ENCODE assay signal across 1 cellular context in the genomic region with DNA sequence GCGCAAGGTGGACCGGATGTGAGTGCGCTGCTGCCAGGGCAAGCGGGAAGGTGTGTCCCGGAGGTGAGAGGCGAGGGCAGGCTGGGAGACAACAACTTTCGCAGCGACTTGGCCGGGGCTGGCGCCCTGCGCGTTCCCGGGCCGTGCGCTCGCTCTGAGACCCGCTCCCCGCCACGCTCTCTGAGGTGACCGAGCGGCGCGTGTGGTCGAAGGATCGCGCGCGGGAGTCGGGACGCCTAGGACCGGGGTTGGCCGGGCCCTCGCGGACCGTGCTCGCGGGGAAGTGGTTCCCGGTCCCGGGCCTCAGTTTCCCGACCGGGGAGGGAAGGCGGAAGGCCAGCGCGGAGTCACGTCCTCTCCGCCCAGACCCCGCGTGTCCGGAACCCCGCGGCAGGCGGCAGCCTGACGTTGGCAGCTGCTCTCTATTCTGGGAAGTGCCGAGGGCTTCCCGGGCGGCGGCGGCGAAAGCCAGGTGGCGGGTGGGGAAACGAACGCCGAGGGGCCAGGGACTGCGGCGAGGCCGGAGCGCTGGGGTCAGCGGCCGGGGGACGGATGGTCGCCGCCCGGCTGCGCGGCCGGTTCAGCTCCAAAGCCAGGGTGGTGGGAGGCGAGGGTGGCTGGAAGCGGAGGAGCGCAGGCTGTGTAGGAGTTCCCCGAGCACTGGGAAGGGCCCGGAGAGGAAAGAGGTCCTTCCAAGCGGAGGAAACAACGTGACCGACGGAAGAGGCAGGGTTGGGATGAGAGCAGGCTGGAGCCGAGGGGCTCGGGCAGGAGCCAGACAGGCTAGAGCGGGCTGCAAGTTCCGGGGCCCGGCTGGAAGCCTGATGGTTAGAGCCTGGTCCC.
TF ChIP-seq lines count a peak whose summit lies in the region.

No MANE protein-coding gene starts in this region.

TF ChIP-seq in HepG2, 621 proteins besides CTCF, POLR2A, EP300 and RAD21 (continued from another document and continues in another):
- 0 out of 2 replicates have a peak, but pooled peaks have one; percentile 40 for TF ChIP-seq ZNF546 (CRISPR knock-in tag; conservative IDR thresholded peaks at IDR 0.05)
- TF ChIP-seq, protein P1, sequence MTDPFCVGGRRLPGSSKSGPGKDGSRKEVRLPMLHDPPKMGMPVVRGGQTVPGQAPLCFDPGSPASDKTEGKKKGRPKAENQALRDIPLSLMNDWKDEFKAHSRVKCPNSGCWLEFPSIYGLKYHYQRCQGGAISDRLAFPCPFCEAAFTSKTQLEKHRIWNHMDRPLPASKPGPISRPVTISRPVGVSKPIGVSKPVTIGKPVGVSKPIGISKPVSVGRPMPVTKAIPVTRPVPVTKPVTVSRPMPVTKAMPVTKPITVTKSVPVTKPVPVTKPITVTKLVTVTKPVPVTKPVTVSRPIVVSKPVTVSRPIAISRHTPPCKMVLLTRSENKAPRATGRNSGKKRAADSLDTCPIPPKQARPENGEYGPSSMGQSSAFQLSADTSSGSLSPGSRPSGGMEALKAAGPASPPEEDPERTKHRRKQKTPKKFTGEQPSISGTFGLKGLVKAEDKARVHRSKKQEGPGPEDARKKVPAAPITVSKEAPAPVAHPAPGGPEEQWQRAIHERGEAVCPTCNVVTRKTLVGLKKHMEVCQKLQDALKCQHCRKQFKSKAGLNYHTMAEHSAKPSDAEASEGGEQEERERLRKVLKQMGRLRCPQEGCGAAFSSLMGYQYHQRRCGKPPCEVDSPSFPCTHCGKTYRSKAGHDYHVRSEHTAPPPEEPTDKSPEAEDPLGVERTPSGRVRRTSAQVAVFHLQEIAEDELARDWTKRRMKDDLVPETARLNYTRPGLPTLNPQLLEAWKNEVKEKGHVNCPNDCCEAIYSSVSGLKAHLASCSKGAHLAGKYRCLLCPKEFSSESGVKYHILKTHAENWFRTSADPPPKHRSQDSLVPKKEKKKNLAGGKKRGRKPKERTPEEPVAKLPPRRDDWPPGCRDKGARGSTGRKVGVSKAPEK (CRISPR knock-in tag; IDR thresholded peaks at IDR 0.05; ENCODE audit: borderline replicate concordance): no peak
- TF ChIP-seq SYNCRIP (IDR thresholded peaks at IDR 0.05; ENCODE audit: insufficient read depth, low read depth, low read length): no peak
- TF ChIP-seq ZNF354B (CRISPR knock-in tag; IDR thresholded peaks at IDR 0.05): no peak
- 0 out of 2 replicates have a peak, but pooled peaks have one; percentile 21 for TF ChIP-seq ZNF572 (CRISPR knock-in tag; IDR thresholded peaks at IDR 0.05)
- TF ChIP-seq HOXA3 (CRISPR knock-in tag; IDR thresholded peaks at IDR 0.05): 0 out of 2 replicates have a peak, but pooled peaks have one; percentile 34
- TF ChIP-seq, protein P2, sequence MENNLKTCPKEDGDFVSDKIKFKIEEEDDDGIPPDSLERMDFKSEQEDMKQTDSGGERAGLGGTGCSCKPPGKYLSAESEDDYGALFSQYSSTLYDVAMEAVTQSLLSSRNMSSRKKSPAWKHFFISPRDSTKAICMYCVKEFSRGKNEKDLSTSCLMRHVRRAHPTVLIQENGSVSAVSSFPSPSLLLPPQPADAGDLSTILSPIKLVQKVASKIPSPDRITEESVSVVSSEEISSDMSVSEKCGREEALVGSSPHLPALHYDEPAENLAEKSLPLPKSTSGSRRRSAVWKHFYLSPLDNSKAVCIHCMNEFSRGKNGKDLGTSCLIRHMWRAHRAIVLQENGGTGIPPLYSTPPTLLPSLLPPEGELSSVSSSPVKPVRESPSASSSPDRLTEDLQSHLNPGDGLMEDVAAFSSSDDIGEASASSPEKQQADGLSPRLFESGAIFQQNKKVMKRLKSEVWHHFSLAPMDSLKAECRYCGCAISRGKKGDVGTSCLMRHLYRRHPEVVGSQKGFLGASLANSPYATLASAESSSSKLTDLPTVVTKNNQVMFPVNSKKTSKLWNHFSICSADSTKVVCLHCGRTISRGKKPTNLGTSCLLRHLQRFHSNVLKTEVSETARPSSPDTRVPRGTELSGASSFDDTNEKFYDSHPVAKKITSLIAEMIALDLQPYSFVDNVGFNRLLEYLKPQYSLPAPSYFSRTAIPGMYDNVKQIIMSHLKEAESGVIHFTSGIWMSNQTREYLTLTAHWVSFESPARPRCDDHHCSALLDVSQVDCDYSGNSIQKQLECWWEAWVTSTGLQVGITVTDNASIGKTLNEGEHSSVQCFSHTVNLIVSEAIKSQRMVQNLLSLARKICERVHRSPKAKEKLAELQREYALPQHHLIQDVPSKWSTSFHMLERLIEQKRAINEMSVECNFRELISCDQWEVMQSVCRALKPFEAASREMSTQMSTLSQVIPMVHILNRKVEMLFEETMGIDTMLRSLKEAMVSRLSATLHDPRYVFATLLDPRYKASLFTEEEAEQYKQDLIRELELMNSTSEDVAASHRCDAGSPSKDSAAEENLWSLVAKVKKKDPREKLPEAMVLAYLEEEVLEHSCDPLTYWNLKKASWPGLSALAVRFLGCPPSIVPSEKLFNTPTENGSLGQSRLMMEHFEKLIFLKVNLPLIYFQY (CRISPR knock-in tag; IDR thresholded peaks at IDR 0.05; ENCODE audit: borderline replicate concordance): no peak
- TF ChIP-seq NCOA2 (CRISPR knock-in tag; IDR thresholded peaks at IDR 0.05): no peak
- no peak for TF ChIP-seq RFX5 (IDR thresholded peaks at IDR 0.05; ENCODE audit: low read depth, low read length)
- TF ChIP-seq, protein P3, sequence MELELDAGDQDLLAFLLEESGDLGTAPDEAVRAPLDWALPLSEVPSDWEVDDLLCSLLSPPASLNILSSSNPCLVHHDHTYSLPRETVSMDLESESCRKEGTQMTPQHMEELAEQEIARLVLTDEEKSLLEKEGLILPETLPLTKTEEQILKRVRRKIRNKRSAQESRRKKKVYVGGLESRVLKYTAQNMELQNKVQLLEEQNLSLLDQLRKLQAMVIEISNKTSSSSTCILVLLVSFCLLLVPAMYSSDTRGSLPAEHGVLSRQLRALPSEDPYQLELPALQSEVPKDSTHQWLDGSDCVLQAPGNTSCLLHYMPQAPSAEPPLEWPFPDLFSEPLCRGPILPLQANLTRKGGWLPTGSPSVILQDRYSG (CRISPR knock-in tag; IDR thresholded peaks at IDR 0.05): no peak
- no peak for TF ChIP-seq MAFF (IDR thresholded peaks at IDR 0.05; ENCODE audit: low read depth, low read length)
- no peak for TF ChIP-seq HNF4A (CRISPR knock-in tag; IDR thresholded peaks at IDR 0.05)
- TF ChIP-seq RAD51 (IDR thresholded peaks at IDR 0.05; ENCODE audit: borderline replicate concordance): no peak
- no peak for TF ChIP-seq TBP (CRISPR knock-in tag; IDR thresholded peaks at IDR 0.05)
- TF ChIP-seq, protein P4, sequence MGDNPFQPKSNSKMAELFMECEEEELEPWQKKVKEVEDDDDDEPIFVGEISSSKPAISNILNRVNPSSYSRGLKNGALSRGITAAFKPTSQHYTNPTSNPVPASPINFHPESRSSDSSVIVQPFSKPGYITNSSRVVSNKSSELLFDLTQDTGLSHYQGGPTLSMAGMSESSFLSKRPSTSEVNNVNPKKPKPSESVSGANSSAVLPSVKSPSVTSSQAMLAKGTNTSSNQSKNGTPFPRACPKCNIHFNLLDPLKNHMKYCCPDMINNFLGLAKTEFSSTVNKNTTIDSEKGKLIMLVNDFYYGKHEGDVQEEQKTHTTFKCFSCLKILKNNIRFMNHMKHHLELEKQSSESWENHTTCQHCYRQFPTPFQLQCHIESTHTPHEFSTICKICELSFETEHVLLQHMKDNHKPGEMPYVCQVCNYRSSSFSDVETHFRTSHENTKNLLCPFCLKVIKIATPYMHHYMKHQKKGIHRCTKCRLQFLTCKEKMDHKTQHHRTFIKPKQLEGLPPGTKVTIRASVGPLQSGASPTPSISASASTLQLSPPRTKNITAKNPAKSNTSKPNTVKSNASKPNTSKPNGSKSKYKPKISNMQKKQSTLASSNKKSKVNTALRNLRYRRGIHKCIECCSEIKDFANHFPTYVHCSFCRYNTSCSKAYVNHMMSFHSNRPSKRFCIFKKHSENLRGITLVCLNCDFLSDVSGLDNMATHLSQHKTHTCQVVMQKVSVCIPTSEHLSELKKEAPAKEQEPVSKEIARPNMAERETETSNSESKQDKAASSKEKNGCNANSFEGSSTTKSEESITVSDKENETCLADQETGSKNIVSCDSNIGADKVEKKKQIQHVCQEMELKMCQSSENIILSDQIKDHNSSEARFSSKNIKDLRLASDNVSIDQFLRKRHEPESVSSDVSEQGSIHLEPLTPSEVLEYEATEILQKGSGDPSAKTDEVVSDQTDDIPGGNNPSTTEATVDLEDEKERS (CRISPR knock-in tag; IDR thresholded peaks at IDR 0.05): peak; percentile 70; the same call in 1 of the 2 replicates
- 0 out of 2 replicates have a peak, but pooled peaks have one; percentile 11 for TF ChIP-seq ZSCAN31 (CRISPR knock-in tag; IDR thresholded peaks at IDR 0.05; ENCODE audit: low read depth)
- TF ChIP-seq, protein P5, sequence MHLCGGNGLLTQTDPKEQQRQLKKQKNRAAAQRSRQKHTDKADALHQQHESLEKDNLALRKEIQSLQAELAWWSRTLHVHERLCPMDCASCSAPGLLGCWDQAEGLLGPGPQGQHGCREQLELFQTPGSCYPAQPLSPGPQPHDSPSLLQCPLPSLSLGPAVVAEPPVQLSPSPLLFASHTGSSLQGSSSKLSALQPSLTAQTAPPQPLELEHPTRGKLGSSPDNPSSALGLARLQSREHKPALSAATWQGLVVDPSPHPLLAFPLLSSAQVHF (CRISPR knock-in tag; IDR thresholded peaks at IDR 0.05): no peak
- TF ChIP-seq ZNF703 (CRISPR knock-in tag; IDR thresholded peaks at IDR 0.05; ENCODE audit: borderline replicate concordance): 0 out of 2 replicates have a peak, but pooled peaks have one; percentile 27
- no peak for TF ChIP-seq HCFC1 (IDR thresholded peaks at IDR 0.05; ENCODE audit: low read depth, low read length)
- 0 out of 2 replicates have a peak, but pooled peaks have one; percentile 38 for TF ChIP-seq GFI1 (CRISPR knock-in tag; IDR thresholded peaks at IDR 0.05; ENCODE audit: borderline replicate concordance)
- TF ChIP-seq THAP11 (CRISPR knock-in tag; IDR thresholded peaks at IDR 0.05): no peak
- TF ChIP-seq ZNF160 (CRISPR knock-in tag; IDR thresholded peaks at IDR 0.05): no peak; the same call in 1 of the 2 replicates
- TF ChIP-seq, protein P6, sequence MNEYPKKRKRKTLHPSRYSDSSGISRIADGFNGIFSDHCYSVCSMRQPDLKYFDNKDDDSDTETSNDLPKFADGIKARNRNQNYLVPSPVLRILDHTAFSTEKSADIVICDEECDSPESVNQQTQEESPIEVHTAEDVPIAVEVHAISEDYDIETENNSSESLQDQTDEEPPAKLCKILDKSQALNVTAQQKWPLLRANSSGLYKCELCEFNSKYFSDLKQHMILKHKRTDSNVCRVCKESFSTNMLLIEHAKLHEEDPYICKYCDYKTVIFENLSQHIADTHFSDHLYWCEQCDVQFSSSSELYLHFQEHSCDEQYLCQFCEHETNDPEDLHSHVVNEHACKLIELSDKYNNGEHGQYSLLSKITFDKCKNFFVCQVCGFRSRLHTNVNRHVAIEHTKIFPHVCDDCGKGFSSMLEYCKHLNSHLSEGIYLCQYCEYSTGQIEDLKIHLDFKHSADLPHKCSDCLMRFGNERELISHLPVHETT (CRISPR knock-in tag; conservative IDR thresholded peaks at IDR 0.05): no peak
- TF ChIP-seq ARNTL (CRISPR knock-in tag; IDR thresholded peaks at IDR 0.05): peak; percentile 16; the same call in 1 of the 2 replicates
- TF ChIP-seq, protein P7, sequence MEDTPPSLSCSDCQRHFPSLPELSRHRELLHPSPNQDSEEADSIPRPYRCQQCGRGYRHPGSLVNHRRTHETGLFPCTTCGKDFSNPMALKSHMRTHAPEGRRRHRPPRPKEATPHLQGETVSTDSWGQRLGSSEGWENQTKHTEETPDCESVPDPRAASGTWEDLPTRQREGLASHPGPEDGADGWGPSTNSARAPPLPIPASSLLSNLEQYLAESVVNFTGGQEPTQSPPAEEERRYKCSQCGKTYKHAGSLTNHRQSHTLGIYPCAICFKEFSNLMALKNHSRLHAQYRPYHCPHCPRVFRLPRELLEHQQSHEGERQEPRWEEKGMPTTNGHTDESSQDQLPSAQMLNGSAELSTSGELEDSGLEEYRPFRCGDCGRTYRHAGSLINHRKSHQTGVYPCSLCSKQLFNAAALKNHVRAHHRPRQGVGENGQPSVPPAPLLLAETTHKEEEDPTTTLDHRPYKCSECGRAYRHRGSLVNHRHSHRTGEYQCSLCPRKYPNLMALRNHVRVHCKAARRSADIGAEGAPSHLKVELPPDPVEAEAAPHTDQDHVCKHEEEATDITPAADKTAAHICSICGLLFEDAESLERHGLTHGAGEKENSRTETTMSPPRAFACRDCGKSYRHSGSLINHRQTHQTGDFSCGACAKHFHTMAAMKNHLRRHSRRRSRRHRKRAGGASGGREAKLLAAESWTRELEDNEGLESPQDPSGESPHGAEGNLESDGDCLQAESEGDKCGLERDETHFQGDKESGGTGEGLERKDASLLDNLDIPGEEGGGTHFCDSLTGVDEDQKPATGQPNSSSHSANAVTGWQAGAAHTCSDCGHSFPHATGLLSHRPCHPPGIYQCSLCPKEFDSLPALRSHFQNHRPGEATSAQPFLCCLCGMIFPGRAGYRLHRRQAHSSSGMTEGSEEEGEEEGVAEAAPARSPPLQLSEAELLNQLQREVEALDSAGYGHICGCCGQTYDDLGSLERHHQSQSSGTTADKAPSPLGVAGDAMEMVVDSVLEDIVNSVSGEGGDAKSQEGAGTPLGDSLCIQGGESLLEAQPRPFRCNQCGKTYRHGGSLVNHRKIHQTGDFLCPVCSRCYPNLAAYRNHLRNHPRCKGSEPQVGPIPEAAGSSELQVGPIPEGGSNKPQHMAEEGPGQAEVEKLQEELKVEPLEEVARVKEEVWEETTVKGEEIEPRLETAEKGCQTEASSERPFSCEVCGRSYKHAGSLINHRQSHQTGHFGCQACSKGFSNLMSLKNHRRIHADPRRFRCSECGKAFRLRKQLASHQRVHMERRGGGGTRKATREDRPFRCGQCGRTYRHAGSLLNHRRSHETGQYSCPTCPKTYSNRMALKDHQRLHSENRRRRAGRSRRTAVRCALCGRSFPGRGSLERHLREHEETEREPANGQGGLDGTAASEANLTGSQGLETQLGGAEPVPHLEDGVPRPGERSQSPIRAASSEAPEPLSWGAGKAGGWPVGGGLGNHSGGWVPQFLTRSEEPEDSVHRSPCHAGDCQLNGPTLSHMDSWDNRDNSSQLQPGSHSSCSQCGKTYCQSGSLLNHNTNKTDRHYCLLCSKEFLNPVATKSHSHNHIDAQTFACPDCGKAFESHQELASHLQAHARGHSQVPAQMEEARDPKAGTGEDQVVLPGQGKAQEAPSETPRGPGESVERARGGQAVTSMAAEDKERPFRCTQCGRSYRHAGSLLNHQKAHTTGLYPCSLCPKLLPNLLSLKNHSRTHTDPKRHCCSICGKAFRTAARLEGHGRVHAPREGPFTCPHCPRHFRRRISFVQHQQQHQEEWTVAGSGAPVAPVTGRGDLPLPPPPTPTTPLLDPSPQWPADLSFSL (CRISPR knock-in tag; IDR thresholded peaks at IDR 0.05): no peak
- TF ChIP-seq, protein P8, sequence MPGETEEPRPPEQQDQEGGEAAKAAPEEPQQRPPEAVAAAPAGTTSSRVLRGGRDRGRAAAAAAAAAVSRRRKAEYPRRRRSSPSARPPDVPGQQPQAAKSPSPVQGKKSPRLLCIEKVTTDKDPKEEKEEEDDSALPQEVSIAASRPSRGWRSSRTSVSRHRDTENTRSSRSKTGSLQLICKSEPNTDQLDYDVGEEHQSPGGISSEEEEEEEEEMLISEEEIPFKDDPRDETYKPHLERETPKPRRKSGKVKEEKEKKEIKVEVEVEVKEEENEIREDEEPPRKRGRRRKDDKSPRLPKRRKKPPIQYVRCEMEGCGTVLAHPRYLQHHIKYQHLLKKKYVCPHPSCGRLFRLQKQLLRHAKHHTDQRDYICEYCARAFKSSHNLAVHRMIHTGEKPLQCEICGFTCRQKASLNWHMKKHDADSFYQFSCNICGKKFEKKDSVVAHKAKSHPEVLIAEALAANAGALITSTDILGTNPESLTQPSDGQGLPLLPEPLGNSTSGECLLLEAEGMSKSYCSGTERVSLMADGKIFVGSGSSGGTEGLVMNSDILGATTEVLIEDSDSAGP (CRISPR knock-in tag; IDR thresholded peaks at IDR 0.05; ENCODE audit: borderline replicate concordance): peak; percentile 75
- TF ChIP-seq ZSCAN20 (CRISPR knock-in tag; IDR thresholded peaks at IDR 0.05; ENCODE audit: borderline replicate concordance): no peak; the same call in 1 of the 2 replicates
- no peak for TF ChIP-seq KLF13 (CRISPR knock-in tag; IDR thresholded peaks at IDR 0.05)
- no peak for TF ChIP-seq TCF7 (IDR thresholded peaks at IDR 0.05; ENCODE audit: low read depth)
- no peak for TF ChIP-seq ZNF484 (CRISPR knock-in tag; IDR thresholded peaks at IDR 0.05; ENCODE audit: borderline replicate concordance, low read depth)
- TF ChIP-seq ZNF382 (CRISPR knock-in tag; IDR thresholded peaks at IDR 0.05; ENCODE audit: borderline replicate concordance): no peak
